In genomic region chr19:18385359-18385674, GRCh38 we compare ENCODE assay signal across 9 cellular contexts. TPM values are rescaled to one million over a fixed set of nuclear protein-coding genes. Genes with fewer than 3 reads are reported as not detected.
DNase-seq lines count a peak whose midpoint lies in the region; ATAC-seq, FAIRE-seq and TF ChIP-seq lines count a peak whose summit lies in the region.
"Had no signal": no experiment of that assay in that cellular context is flagged by ENCODE, and none has a peak within 500 bp of the region (broad histone marks: within the 10 kb centered on the region; RNA-seq: fewer than 3 reads in every experiment).

No MANE protein-coding gene starts in this region.

- POLR2A ChIA-PET in CD8-positive, alpha-beta memory T cell (lab: Charles Lee) = no interaction called here

- no peak for DNase-seq in CD8-positive, alpha-beta memory T cell
- DNase-seq in astrocyte (ENCODE audit: low read depth) (no peak), T-helper 17 cell (no peak), NCI-H345 treated with DMSO at 0.1 percent for 48 hours (lab: John Stamatoyannopoulos, UW; ENCODE audit: unreplicated experiment) (no peak)
- DNase-seq: activated CD8-positive, alpha-beta T cell treated with anti-CD3 and anti-CD28 coated beads, Interleukin-2, amount 10 ng/mL, durations not matched to agents 7 days and 5 days; hypothalamus had no signal

- H3K27ac Mint-ChIP-seq in CD8-positive, alpha-beta memory T cell = no peak overlapping the region
- peak overlapping the region; percentile 66 for H3K27ac Mint-ChIP-seq in astrocyte (ENCODE audit: unreplicated experiment)
- no peak overlapping the region for H3K27ac Mint-ChIP-seq in T-helper 17 cell
- H3K27ac Mint-ChIP-seq: activated CD8-positive, alpha-beta T cell treated with anti-CD3 and anti-CD28 coated beads, Interleukin-2, amount 10 ng/mL, durations not matched to agents 7 days and 5 days had no signal

- H3K9ac ChIP-seq in astrocyte (ENCODE audit: low read length) (no peak overlapping the region), muscle layer of colon (ENCODE audit: low read length) (no peak overlapping the region)

- H3K4me1 Mint-ChIP-seq in CD8-positive, alpha-beta memory T cell = peaks cover 5 to 13% (median 11%) of the 10 kb centered on the region in 3 donors
- H3K4me1 Mint-ChIP-seq in astrocyte (ENCODE audit: low read depth, unreplicated experiment) (peaks cover 5% of the 10 kb centered on the region), T-helper 17 cell (peaks cover 9% of the 10 kb centered on the region)

- peaks cover 0 to 3% (median 0%) of the 10 kb centered on the region in 3 donors for H3K36me3 Mint-ChIP-seq in CD8-positive, alpha-beta memory T cell
- no peaks in the 10 kb centered on the region for H3K36me3 Mint-ChIP-seq in astrocyte (ENCODE audit: low read depth, unreplicated experiment)
- H3K36me3 Mint-ChIP-seq in T-helper 17 cell (ENCODE audit: low read depth) = no peaks in the 10 kb centered on the region

- H3K4me3 Mint-ChIP-seq in CD8-positive, alpha-beta memory T cell = no peak overlapping the region
- no peak overlapping the region for H3K4me3 Mint-ChIP-seq in astrocyte (ENCODE audit: unreplicated experiment)
- H3K4me3 Mint-ChIP-seq in T-helper 17 cell = no peak overlapping the region
- H3K4me3 Mint-ChIP-seq: activated CD8-positive, alpha-beta T cell treated with anti-CD3 and anti-CD28 coated beads, Interleukin-2, amount 10 ng/mL, durations not matched to agents 7 days and 5 days had no signal

- peak overlapping the region; percentile 41 for H3K27ac ChIP-seq in CD8-positive, alpha-beta memory T cell (ENCODE audit: low read depth, low read length)
- no peak overlapping the region for H3K27ac ChIP-seq in astrocyte (ENCODE audit: low read depth, low read length)
- H3K27ac ChIP-seq in muscle layer of colon (ENCODE audit: low read depth, low read length) = peak overlapping the region; percentile 3

- ATAC-seq in T-helper 17 cell (no peak), HG02610 (IDR thresholded peaks at IDR 0.05; ENCODE audit: unreplicated experiment) (no peak)
- ATAC-seq: activated CD8-positive, alpha-beta T cell treated with anti-CD3 and anti-CD28 coated beads, Interleukin-2, amount 10 ng/mL, durations not matched to agents 7 days and 5 days had no signal

- peaks cover 19% of the 10 kb centered on the region for H3K27me3 ChIP-seq in CD8-positive, alpha-beta memory T cell (ENCODE audit: insufficient read depth, low read length, poor library complexity, severe bottlenecking)
- H3K27me3 ChIP-seq in astrocyte (ENCODE audit: insufficient read depth, low read length) (no peaks in the 10 kb centered on the region), muscle layer of colon (ENCODE audit: control insufficient read depth in 1 of 2, insufficient read depth in 2 of 2, low read length in 2 of 2) (peaks cover 0 to 5% of the 10 kb centered on the region in 2 donors)

- no peaks in the 10 kb centered on the region for H3K4me1 ChIP-seq in CD8-positive, alpha-beta memory T cell (ENCODE audit: insufficient read depth, low read length)
- H3K4me1 ChIP-seq in astrocyte (ENCODE audit: insufficient read depth, low read length) = peaks cover 19% of the 10 kb centered on the region
- peaks cover 6% of the 10 kb centered on the region for H3K4me1 ChIP-seq in muscle layer of colon (ENCODE audit: insufficient read depth, low read length)

- no peaks in the 10 kb centered on the region for H3K9me3 Mint-ChIP-seq in CD8-positive, alpha-beta memory T cell
- no peaks in the 10 kb centered on the region for H3K9me3 Mint-ChIP-seq in astrocyte (ENCODE audit: unreplicated experiment)

- peak overlapping the region; percentile 79 for H3K4me2 ChIP-seq in astrocyte (ENCODE audit: low read length)

- no peaks in the 10 kb centered on the region for H3K9me3 ChIP-seq in CD8-positive, alpha-beta memory T cell (ENCODE audit: low read length)
- H3K9me3 ChIP-seq in astrocyte (ENCODE audit: insufficient read depth, low read depth, low read length) = no peaks in the 10 kb centered on the region
- no peaks in the 10 kb centered on the region for H3K9me3 ChIP-seq in muscle layer of colon (ENCODE audit: low read length)
- no peaks in the 10 kb centered on the region for H3K9me3 ChIP-seq in T-helper 17 cell (ENCODE audit: control insufficient read depth, low read length, poor library complexity, severe bottlenecking)

- H3K4me3 ChIP-seq in CD8-positive, alpha-beta memory T cell (ENCODE audit: low read length) = no peak overlapping the region
- no peak overlapping the region for H3K4me3 ChIP-seq in astrocyte (ENCODE audit: insufficient read depth, low read depth, low read length)
- no peak overlapping the region for H3K4me3 ChIP-seq in muscle layer of colon (ENCODE audit: low read depth in 1 of 2, low read length in 2 of 2)

- CTCF ChIA-PET in CD8-positive, alpha-beta memory T cell (lab: Charles Lee) = interaction anchor here (0.8 kb wide), 1 partner anchor 25 kb away, joined by 3 read pairs; no protein-coding TSS in a partner anchor

- peaks cover 19 to 36% of the 10 kb centered on the region in 2 donors for H3K27me3 Mint-ChIP-seq in CD8-positive, alpha-beta memory T cell
- peaks cover 6% of the 10 kb centered on the region for H3K27me3 Mint-ChIP-seq in astrocyte (ENCODE audit: low read depth, unreplicated experiment)
- H3K27me3 Mint-ChIP-seq in T-helper 17 cell = peaks cover 46% of the 10 kb centered on the region

- no peak overlapping the region for H2AFZ ChIP-seq in astrocyte (ENCODE audit: low read depth, low read length)

- FAIRE-seq in astrocyte (lab: Jason Lieb, UNC) = no peak

- peaks cover 25% of the 10 kb centered on the region for H4K20me1 ChIP-seq in astrocyte (ENCODE audit: insufficient read depth, low read length)

- TF ChIP-seq CTCF in astrocyte (IDR thresholded peaks at IDR 0.05; ENCODE audit: insufficient read depth, low read depth, low read length) = no peak

- peaks cover 17% of the 10 kb centered on the region for H3K79me2 ChIP-seq in astrocyte (ENCODE audit: insufficient read depth, low read length)

- H3K36me3 ChIP-seq in CD8-positive, alpha-beta memory T cell (ENCODE audit: insufficient read depth, low read length) = no peaks in the 10 kb centered on the region
- H3K36me3 ChIP-seq in astrocyte (ENCODE audit: insufficient read depth, low read length) (no peaks in the 10 kb centered on the region), muscle layer of colon (ENCODE audit: insufficient read depth, low read length) (no peaks in the 10 kb centered on the region)

RNA-seq across cellular contexts. Expression of gene GDF15, which starts 0.6 kb away (rescaled TPM):
- under 1 TPM; 0.28 to 0.29 TPM for total RNA-seq in CD8-positive, alpha-beta memory T cell
- polyA plus RNA-seq in CD8-positive, alpha-beta memory T cell = not detected
- total RNA-seq in astrocyte = 20.5 and 23.2 TPM in 2 replicates
- total RNA-seq in T-helper 17 cell = under 1 TPM; 0.29 to 0.85 TPM
- total RNA-seq: activated CD8-positive, alpha-beta T cell treated with anti-CD3 and anti-CD28 coated beads, Interleukin-2, amount 10 ng/mL, durations not matched to agents 7 days and 5 days had no signal

RNA-seq across cellular contexts. Expression of gene LRRC25, which starts 12.1 kb away (rescaled TPM):
- total RNA-seq in CD8-positive, alpha-beta memory T cell = under 1 TPM; 0.26 to 0.31 TPM
- polyA plus RNA-seq in CD8-positive, alpha-beta memory T cell = not detected
- total RNA-seq in astrocyte (not detected in 2 replicates), T-helper 17 cell (1 to 10 TPM in 1 of 2 donors, under 1 TPM in 1; 0.63 to 3.2 TPM)
- total RNA-seq: lung microvascular endothelial cell had no signal

RNA-seq across cellular contexts. Expression of gene SSBP4, which starts 33.9 kb away (rescaled TPM):
- total RNA-seq in CD8-positive, alpha-beta memory T cell = 100 to 1,000 TPM; 111 to 131 TPM
- polyA plus RNA-seq in CD8-positive, alpha-beta memory T cell = 108 TPM
- total RNA-seq in astrocyte (51.2 and 56.6 TPM in 2 replicates), T-helper 17 cell (100 to 1,000 TPM; 112 to 113 TPM)

RNA-seq across cellular contexts. Expression of gene PGPEP1, which starts 44.9 kb away (rescaled TPM):
- 10 to 100 TPM; 27.3 to 27.7 TPM for total RNA-seq in CD8-positive, alpha-beta memory T cell
- 12.2 TPM for polyA plus RNA-seq in CD8-positive, alpha-beta memory T cell
- total RNA-seq in astrocyte (20.6 and 28.4 TPM in 2 replicates), T-helper 17 cell (10 to 100 TPM; 22.0 to 28.3 TPM)

RNA-seq across cellular contexts. Expression of gene ISYNA1, which starts 52.6 kb away (rescaled TPM):
- 10 to 100 TPM; 18.2 to 20.3 TPM for total RNA-seq in CD8-positive, alpha-beta memory T cell
- 33.2 TPM for polyA plus RNA-seq in CD8-positive, alpha-beta memory T cell
- total RNA-seq in astrocyte (128 and 153 TPM in 2 replicates), T-helper 17 cell (10 to 100 TPM; 37.6 to 39.6 TPM)

Comparison
In these comparisons a context has a peak if more than half of its experiments do, and no peak if none do; other contexts are left out.
1. RNA of gene GDF15, which starts 0.6 kb away (total RNA-seq): 20.5 to 23.2 TPM in astrocyte; 0.29 to 0.85 TPM in T-helper 17 cell and 0.28 to 0.29 TPM in CD8-positive, alpha-beta memory T cell; every median in the first group is over 10 times any median in the second.